Comparison of ENCODE assay signal across 1 cellular context in the genomic region with DNA sequence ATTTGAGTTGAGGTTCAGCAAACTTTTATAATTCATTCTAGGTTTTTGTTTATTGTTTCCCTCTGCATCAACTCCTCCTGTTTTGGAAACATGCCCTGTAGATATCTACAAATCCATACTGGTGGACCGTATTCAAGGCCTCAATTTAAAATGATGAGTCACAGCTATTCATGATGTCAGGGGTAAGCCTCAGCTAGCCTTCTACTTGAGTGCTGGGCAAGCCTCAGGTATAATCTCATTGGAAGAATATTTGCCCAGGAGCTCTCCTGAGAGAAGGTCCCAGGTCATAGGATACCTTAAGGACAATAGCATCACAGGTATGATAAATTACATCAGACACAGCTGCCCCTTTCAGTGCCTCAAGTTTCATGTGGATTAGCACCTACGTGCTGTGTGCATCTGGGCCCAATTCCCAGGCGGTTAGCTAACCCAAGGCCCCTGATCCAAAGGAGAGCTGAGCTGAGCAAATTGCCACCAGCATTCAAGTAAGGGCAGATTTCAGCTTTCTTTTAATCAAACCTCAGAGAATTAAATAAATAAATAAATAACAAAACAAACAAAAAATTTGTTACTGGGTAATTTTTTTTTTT.
TF ChIP-seq lines count a peak whose summit lies in the region.

No MANE protein-coding gene starts in this region.

TF ChIP-seq in GM23338, 12 proteins besides CTCF, POLR2A, EP300 and RAD21 (continued from another document):
- TF ChIP-seq, protein P1, sequence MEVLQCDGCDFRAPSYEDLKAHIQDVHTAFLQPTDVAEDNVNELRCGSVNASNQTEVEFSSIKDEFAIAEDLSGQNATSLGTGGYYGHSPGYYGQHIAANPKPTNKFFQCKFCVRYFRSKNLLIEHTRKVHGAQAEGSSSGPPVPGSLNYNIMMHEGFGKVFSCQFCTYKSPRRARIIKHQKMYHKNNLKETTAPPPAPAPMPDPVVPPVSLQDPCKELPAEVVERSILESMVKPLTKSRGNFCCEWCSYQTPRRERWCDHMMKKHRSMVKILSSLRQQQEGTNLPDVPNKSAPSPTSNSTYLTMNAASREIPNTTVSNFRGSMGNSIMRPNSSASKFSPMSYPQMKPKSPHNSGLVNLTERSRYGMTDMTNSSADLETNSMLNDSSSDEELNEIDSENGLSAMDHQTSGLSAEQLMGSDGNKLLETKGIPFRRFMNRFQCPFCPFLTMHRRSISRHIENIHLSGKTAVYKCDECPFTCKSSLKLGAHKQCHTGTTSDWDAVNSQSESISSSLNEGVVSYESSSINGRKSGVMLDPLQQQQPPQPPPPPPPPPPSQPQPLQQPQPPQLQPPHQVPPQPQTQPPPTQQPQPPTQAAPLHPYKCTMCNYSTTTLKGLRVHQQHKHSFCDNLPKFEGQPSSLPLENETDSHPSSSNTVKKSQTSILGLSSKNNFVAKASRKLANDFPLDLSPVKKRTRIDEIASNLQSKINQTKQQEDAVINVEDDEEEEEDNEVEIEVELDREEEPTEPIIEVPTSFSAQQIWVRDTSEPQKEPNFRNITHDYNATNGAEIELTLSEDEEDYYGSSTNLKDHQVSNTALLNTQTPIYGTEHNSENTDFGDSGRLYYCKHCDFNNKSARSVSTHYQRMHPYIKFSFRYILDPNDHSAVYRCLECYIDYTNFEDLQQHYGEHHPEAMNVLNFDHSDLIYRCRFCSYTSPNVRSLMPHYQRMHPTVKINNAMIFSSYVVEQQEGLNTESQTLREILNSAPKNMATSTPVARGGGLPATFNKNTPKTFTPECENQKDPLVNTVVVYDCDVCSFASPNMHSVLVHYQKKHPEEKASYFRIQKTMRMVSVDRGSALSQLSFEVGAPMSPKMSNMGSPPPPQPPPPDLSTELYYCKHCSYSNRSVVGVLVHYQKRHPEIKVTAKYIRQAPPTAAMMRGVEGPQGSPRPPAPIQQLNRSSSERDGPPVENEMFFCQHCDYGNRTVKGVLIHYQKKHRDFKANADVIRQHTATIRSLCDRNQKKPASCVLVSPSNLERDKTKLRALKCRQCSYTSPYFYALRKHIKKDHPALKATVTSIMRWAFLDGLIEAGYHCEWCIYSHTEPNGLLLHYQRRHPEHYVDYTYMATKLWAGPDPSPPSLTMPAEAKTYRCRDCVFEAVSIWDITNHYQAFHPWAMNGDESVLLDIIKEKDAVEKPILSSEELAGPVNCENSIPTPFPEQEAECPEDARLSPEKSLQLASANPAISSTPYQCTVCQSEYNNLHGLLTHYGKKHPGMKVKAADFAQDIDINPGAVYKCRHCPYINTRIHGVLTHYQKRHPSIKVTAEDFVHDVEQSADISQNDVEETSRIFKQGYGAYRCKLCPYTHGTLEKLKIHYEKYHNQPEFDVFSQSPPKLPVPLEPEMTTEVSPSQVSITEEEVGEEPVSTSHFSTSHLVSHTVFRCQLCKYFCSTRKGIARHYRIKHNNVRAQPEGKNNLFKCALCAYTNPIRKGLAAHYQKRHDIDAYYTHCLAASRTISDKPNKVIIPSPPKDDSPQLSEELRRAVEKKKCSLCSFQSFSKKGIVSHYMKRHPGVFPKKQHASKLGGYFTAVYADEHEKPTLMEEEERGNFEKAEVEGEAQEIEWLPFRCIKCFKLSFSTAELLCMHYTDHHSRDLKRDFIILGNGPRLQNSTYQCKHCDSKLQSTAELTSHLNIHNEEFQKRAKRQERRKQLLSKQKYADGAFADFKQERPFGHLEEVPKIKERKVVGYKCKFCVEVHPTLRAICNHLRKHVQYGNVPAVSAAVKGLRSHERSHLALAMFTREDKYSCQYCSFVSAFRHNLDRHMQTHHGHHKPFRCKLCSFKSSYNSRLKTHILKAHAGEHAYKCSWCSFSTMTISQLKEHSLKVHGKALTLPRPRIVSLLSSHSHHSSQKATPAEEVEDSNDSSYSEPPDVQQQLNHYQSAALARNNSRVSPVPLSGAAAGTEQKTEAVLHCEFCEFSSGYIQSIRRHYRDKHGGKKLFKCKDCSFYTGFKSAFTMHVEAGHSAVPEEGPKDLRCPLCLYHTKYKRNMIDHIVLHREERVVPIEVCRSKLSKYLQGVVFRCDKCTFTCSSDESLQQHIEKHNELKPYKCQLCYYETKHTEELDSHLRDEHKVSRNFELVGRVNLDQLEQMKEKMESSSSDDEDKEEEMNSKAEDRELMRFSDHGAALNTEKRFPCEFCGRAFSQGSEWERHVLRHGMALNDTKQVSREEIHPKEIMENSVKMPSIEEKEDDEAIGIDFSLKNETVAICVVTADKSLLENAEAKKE (CRISPR knock-in tag; IDR thresholded peaks at IDR 0.05) = no peak
- TF ChIP-seq, protein P2, sequence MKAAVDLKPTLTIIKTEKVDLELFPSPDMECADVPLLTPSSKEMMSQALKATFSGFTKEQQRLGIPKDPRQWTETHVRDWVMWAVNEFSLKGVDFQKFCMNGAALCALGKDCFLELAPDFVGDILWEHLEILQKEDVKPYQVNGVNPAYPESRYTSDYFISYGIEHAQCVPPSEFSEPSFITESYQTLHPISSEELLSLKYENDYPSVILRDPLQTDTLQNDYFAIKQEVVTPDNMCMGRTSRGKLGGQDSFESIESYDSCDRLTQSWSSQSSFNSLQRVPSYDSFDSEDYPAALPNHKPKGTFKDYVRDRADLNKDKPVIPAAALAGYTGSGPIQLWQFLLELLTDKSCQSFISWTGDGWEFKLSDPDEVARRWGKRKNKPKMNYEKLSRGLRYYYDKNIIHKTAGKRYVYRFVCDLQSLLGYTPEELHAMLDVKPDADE (IDR thresholded peaks at IDR 0.05) = no peak
